8 cellular contexts compared by ENCODE assay signal in the genomic region with DNA sequence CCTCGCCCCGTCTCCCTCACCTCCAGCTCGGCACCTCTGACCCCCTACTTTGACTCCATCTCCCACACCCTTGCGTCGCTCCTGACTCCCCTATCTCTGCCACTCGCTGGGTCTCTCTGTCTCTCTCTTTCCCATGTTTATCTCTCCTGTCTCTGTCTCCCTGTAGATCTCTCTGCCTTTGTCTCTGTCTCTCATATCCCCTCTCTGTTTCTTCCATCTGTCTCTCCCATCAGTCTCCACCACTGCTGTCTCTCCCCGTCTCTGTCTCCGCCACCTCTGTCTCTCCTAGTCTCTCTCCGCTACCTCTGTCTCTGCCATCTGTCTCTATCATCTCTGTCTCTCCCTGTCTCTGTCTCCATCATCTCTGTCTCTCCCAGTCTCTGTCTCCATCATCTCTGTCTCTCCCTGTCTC. TPM values are rescaled to one million over a fixed set of nuclear protein-coding genes. Genes with fewer than 3 reads are reported as not detected.
DNase-seq lines count a peak whose midpoint lies in the region; ATAC-seq and TF ChIP-seq lines count a peak whose summit lies in the region.

No MANE protein-coding gene starts in this region.

- H3K4me3 ChIP-seq in SK-N-MC = peak overlapping the region; percentile 79
- peak overlapping the region in 3 of 4 experiments; percentile 24 to 78 (median 54) for H3K4me3 ChIP-seq in fibroblast of lung (replicated peaks in 1 of 4; ENCODE audit: control extremely low read depth in 1 of 4, insufficient read depth in 1 of 4, low read depth in 3 of 4, low read length in 4 of 4)
- peak overlapping the region; percentile 10 to 50 (median 38) for H3K4me3 ChIP-seq in gastrocnemius medialis

- DNase-seq in SK-N-MC (ENCODE audit: low read depth, low spot score) = no peak
- no peak for DNase-seq in fibroblast of lung (ENCODE audit: low read depth in 2 of 2)
- no peak for DNase-seq in gastrocnemius medialis
- DNase-seq in inferior parietal cortex (ENCODE audit: extremely low spot score) = no peak
- no peak for DNase-seq in hippocampal formation (lab: John Stamatoyannopoulos, UW)
- no peak for DNase-seq in germinal center (ENCODE audit: low spot score)

- H3K4me1 ChIP-seq in fibroblast of lung (ENCODE audit: control insufficient read depth, extremely low read depth, insufficient read depth, low read length) (peaks cover 14% of the 10 kb centered on the region), gastrocnemius medialis (peaks cover 12 to 31% of the 10 kb centered on the region in 2 donors)

- intact Hi-C loops in gastrocnemius medialis (cut with DNase I; ENCODE audit: low total_unique reads) = loop anchor here (5.0 kb wide), 1 partner anchor 111 kb away; the partner anchor contains the start of gene SAE1

- H3K9ac ChIP-seq in SK-N-MC (ENCODE audit: insufficient read length) = peak overlapping the region; percentile 85
- peak overlapping the region; percentile 52 for H3K9ac ChIP-seq in fibroblast of lung (ENCODE audit: insufficient read depth, low read length)

- no peaks in the 10 kb centered on the region for H3K9me3 ChIP-seq in SK-N-MC (ENCODE audit: low read depth, low read length)
- no peaks in the 10 kb centered on the region for H3K9me3 ChIP-seq in fibroblast of lung (ENCODE audit: control insufficient read depth, insufficient read depth, low read depth, low read length)
- no peaks in the 10 kb centered on the region for H3K9me3 ChIP-seq in gastrocnemius medialis

- H3K4me2 ChIP-seq in fibroblast of lung (ENCODE audit: extremely low read depth, insufficient read depth, low read length) = peak overlapping the region; percentile 82

- no peaks in the 10 kb centered on the region for H3K79me2 ChIP-seq in fibroblast of lung (ENCODE audit: control insufficient read depth, insufficient read depth, low read length)

- in situ Hi-C loops in gastrocnemius medialis (cut with MboI; ENCODE audit: low sequenced_read_pairs in 4 of 4) = loop anchor here in 3 of 4 donors (10.0 kb wide), 2 partner anchors 99 to 109 kb away; partner anchors contain the start of gene SAE1 (in 1 of the 3)

- H4K20me1 ChIP-seq in fibroblast of lung (ENCODE audit: control insufficient read depth, extremely low read depth, insufficient read depth, low read length) = no peaks in the 10 kb centered on the region

- ATAC-seq in GM18502 (IDR thresholded peaks at IDR 0.05; ENCODE audit: poor library complexity, unreplicated experiment) = peak; percentile 4
- no peak for ATAC-seq in gastrocnemius medialis
- ATAC-seq in HG03460 (IDR thresholded peaks at IDR 0.05; ENCODE audit: unreplicated experiment) = no peak

- no peaks in the 10 kb centered on the region for H3K27me3 ChIP-seq in fibroblast of lung (ENCODE audit: control insufficient read depth, insufficient read depth, low read length)
- H3K27me3 ChIP-seq in gastrocnemius medialis = peaks cover 30 to 36% (median 34%) of the 10 kb centered on the region in 3 donors

- H3K27ac ChIP-seq in SK-N-MC = 0 out of 2 replicates have a peak overlapping the region, but pooled peaks have one; percentile 86
- H3K27ac ChIP-seq in fibroblast of lung (ENCODE audit: insufficient read depth, low read length) = peak overlapping the region; percentile 73
- H3K27ac ChIP-seq in gastrocnemius medialis = peak overlapping the region in 3 of 4 donors; percentile 43 to 71 (median 67)

- no peak for TF ChIP-seq POLR2A in gastrocnemius medialis (IDR thresholded peaks at IDR 0.05)

- H3K36me3 ChIP-seq in SK-N-MC (ENCODE audit: insufficient read depth, low read length) (no peaks in the 10 kb centered on the region), fibroblast of lung (ENCODE audit: control insufficient read depth, insufficient read depth, low read length) (no peaks in the 10 kb centered on the region), gastrocnemius medialis (no peaks in the 10 kb centered on the region)

- H2AFZ ChIP-seq in fibroblast of lung (ENCODE audit: low read length) = peak overlapping the region; percentile 21

- TF ChIP-seq CTCF in fibroblast of lung (conservative IDR thresholded peaks at IDR 0.05 in 1 of 2, IDR thresholded peaks at IDR 0.05 in 1 of 2; ENCODE audit: low read depth in 1 of 2, low read length in 2 of 2) (no peak), gastrocnemius medialis (IDR thresholded peaks at IDR 0.05 in 4 of 5, conservative IDR thresholded peaks at IDR 0.05 in 1 of 5) (no peak)

RNA-seq across cellular contexts. Expression of gene BBC3, which starts 12.4 kb away (rescaled TPM):
- total RNA-seq in fibroblast of lung (37.7 and 38.3 TPM in 2 replicates), gastrocnemius medialis (1 to 10 TPM; 3.4 to 7.6 (median 4.2) TPM)
- 1.4 and 2.4 TPM in 2 replicates for polyA plus RNA-seq in fibroblast of lung
- polyA plus RNA-seq in fibroblast of lung (2012) = 6.2 and 8.5 TPM in 2 replicates
- polyA minus RNA-seq in fibroblast of lung (ENCODE audit: low replicate concordance) = 2.6 and 3.8 TPM in 2 replicates

RNA-seq across cellular contexts. Expression of gene CCDC9, which starts 13.0 kb away (rescaled TPM):
- total RNA-seq in fibroblast of lung = 8.0 and 8.1 TPM in 2 replicates
- 5.4 and 7.2 TPM in 2 replicates for polyA plus RNA-seq in fibroblast of lung
- 20.0 and 24.8 TPM in 2 replicates for polyA plus RNA-seq in fibroblast of lung (2012)
- polyA minus RNA-seq in fibroblast of lung (ENCODE audit: low replicate concordance) = 2.1 and 29.6 TPM in 2 replicates
- total RNA-seq in gastrocnemius medialis = 10 to 100 TPM; 13.1 to 22.7 (median 18.5) TPM

RNA-seq across cellular contexts. Expression of gene INAFM1, which starts 31.3 kb away (rescaled TPM):
- 1.8 and 3.6 TPM in 2 replicates for total RNA-seq in fibroblast of lung
- polyA plus RNA-seq in fibroblast of lung = 1.9 and 2.0 TPM in 2 replicates
- 17.9 and 20.4 TPM in 2 replicates for polyA plus RNA-seq in fibroblast of lung (2012)
- 2.7 and 5.7 TPM in 2 replicates for polyA minus RNA-seq in fibroblast of lung (ENCODE audit: low replicate concordance)
- total RNA-seq in gastrocnemius medialis = 1 to 10 TPM; 3.9 to 8.5 (median 7.2) TPM
